21 cellular contexts compared by ENCODE assay signal in the genomic region with DNA sequence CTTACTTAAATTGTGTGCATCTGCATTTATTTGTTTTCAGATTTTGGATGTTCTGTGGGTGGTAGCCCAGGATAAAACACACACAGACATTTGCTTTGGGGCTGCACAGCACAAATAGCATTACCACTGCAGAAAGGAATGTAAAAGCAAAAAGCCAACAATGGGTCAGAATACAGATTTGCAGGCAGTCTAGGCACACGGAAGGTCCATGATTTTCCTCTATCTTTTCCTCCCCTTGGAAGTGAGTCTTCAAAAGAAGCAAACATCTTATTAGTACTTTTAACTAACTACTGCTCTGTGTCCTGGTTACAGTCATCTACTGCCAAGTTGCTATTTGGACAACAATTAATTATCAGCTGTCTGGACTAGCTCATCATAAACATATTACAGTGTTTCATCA.
"Had no signal": no experiment of that assay in that cellular context is flagged by ENCODE, and none has a peak within 500 bp of the region (broad histone marks: within the 10 kb centered on the region; RNA-seq: fewer than 3 reads in every experiment).

No MANE protein-coding gene starts in this region.

- H3K27me3 ChIP-seq: esophagus squamous epithelium, gastrocnemius medialis, left lung, right atrium auricular region, vagina had no signal

- H3K36me3 ChIP-seq: esophagus squamous epithelium, gastrocnemius medialis, left lung, prostate gland, right atrium auricular region, vagina had no signal

- H3K9me3 ChIP-seq: gastrocnemius medialis, prostate gland, vagina had no signal

- H3K27ac Mint-ChIP-seq: activated CD4-positive, alpha-beta T cell treated with anti-CD3 and anti-CD28 coated beads, Interleukin-2, amount 10 ng/mL, durations not matched to agents 7 days and 5 days; activated CD8-positive, alpha-beta T cell treated with anti-CD3 and anti-CD28 coated beads, Interleukin-2, amount 10 ng/mL, durations not matched to agents 7 days and 5 days; activated T-cell treated with anti-CD3 and anti-CD28 coated beads, Interleukin-2, amount 50 U/mL, for 24 hours; activated T-helper 2 cell treated with anti-CD3 and anti-CD28 coated beads, Interferon-gamma antibody, Interleukin-2, Interleukin-4, amounts not matched to agents 10 μg/mL and 5 μg/mL and 100 μg/mL, durations not matched to agents 14 hours and 24 hours and 36 hours; stimulated activated naive CD8-positive, alpha-beta T cell treated with anti-CD3 and anti-CD28 coated beads, Interleukin-15, Interleukin-2, amounts not matched to agents 100 ng/mL and 50 ng/mL, for 24 hours; T-cell had no signal

- DNase-seq: activated CD4-positive, alpha-beta T cell treated with anti-CD3 and anti-CD28 coated beads, Interleukin-2, amount 10 ng/mL, durations not matched to agents 7 days and 5 days; activated CD8-positive, alpha-beta T cell treated with anti-CD3 and anti-CD28 coated beads, Interleukin-2, amount 10 ng/mL, durations not matched to agents 7 days and 5 days; activated naive CD4-positive, alpha-beta T cell treated with Interleukin-2 at 50 U/mL for 16 hours; activated T-cell treated with anti-CD3 and anti-CD28 coated beads, Interleukin-2, amount 50 U/mL, for 24 hours; anterior cingulate cortex; cortex of kidney; esophagus squamous epithelium; gastrocnemius medialis; head of caudate nucleus; left lung; occipital lobe; stimulated activated CD4-positive, alpha-beta T cell treated with anti-CD3 and anti-CD28 coated beads, Interleukin-15, amount 100 ng/mL, for 24 hours; stimulated activated CD4-positive, alpha-beta T cell treated with anti-CD3 and anti-CD28 coated beads, Interleukin-2, amount 100 ng/mL, for 48 hours; T-cell; T1000 had no signal

- H3K4me1 ChIP-seq: esophagus squamous epithelium, gastrocnemius medialis, left lung, prostate gland, right atrium auricular region, vagina had no signal

- H3K4me1 Mint-ChIP-seq: activated CD4-positive, alpha-beta T cell treated with anti-CD3 and anti-CD28 coated beads, Interleukin-2, amount 10 ng/mL, durations not matched to agents 7 days and 5 days; T-cell had no signal

- H3K4me3 ChIP-seq: esophagus squamous epithelium, gastrocnemius medialis, left lung, prostate gland, right atrium auricular region, vagina had no signal

- H3K36me3 Mint-ChIP-seq: T-cell had no signal

- H3K4me3 Mint-ChIP-seq: activated CD4-positive, alpha-beta T cell treated with anti-CD3 and anti-CD28 coated beads, Interleukin-2, amount 10 ng/mL, durations not matched to agents 7 days and 5 days; activated CD8-positive, alpha-beta T cell treated with anti-CD3 and anti-CD28 coated beads, Interleukin-2, amount 10 ng/mL, durations not matched to agents 7 days and 5 days; activated T-cell treated with anti-CD3 and anti-CD28 coated beads, Interleukin-2, amount 50 U/mL, for 24 hours; stimulated activated naive CD8-positive, alpha-beta T cell treated with anti-CD3 and anti-CD28 coated beads, Interleukin-15, Interleukin-2, amounts not matched to agents 100 ng/mL and 50 ng/mL, for 24 hours; T-cell had no signal

- H3K27ac ChIP-seq: esophagus squamous epithelium, gastrocnemius medialis, left lung, prostate gland, right atrium auricular region, vagina had no signal

- H3K27me3 Mint-ChIP-seq: activated CD4-positive, alpha-beta T cell treated with anti-CD3 and anti-CD28 coated beads, Interleukin-2, amount 10 ng/mL, durations not matched to agents 7 days and 5 days; activated T-cell treated with anti-CD3 and anti-CD28 coated beads, Interleukin-2, amount 50 U/mL, for 24 hours; stimulated activated naive CD8-positive, alpha-beta T cell treated with anti-CD3 and anti-CD28 coated beads, Interleukin-15, Interleukin-2, amounts not matched to agents 100 ng/mL and 50 ng/mL, for 24 hours; T-cell had no signal

- ATAC-seq: activated CD4-positive, CD25-positive, alpha-beta regulatory T cell treated with anti-CD3 and anti-CD28 coated beads, Interleukin-2, amount 50 U/mL, for 24 hours; activated CD8-positive, alpha-beta T cell treated with anti-CD3 and anti-CD28 coated beads, Interleukin-2, amount 10 ng/mL, durations not matched to agents 7 days and 5 days; gastrocnemius medialis; left lung; T-cell had no signal
